ENCODE assay signal across 30 cellular contexts in the genomic region with DNA sequence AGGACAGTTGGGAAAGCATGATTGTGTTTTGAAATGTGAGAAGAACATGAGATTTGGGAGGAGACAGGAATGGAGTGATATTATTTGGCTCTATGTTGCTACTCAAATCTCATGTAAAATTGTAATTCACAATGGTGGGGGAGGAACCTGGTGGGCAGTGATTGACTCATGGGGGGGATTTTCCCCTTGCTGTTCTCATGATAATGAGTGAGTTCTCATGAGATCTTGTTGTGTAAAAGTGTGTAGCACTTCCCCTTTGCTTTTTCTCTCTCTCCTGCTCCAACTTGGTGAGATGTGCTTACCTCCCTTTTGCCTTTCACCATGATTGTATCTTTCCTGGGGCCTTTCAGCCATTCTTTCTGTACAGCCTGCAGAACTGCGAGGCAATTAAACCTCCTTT.
"Had no signal": no experiment of that assay in that cellular context is flagged by ENCODE, and none has a peak within 500 bp of the region (broad histone marks: within the 10 kb centered on the region; RNA-seq: fewer than 3 reads in every experiment).

No MANE protein-coding gene starts in this region.

- DNase-seq: hippocampal formation; kidney glomerular epithelial cell; left cardiac atrium; left lung; lower lobe of right lung; mammary epithelial cell; mesenchymal stem cell; naive thymus-derived CD8-positive, alpha-beta T cell; occipital lobe; right lobe of liver; stimulated activated CD4-positive, alpha-beta T cell treated with anti-CD3 and anti-CD28 coated beads, Interleukin-1b, Interleukin-23, amount 100 ng/mL, for 48 hours; stimulated activated CD4-positive, alpha-beta T cell treated with anti-CD3 and anti-CD28 coated beads, Interleukin-2, amount 100 ng/mL, for 48 hours; stimulated activated CD4-positive, alpha-beta T cell treated with anti-CD3 and anti-CD28 coated beads, Interleukin-4, amount 100 ng/mL, for 4 hours; stimulated activated CD8-positive, alpha-beta memory T cell treated with anti-CD3 and anti-CD28 coated beads, Interleukin-4, amount 100 ng/mL, for 48 hours; stimulated activated naive B cell treated with anti-CD40 and anti-IgM and Interleukin-4, amounts not matched to agents 10 μg/mL and 1 μg/mL and 100 μg/mL, for 72 hours; stimulated activated naive CD8-positive, alpha-beta T cell treated with anti-CD3 and anti-CD28 coated beads, Interleukin-15, Interleukin-2, amounts not matched to agents 100 U/mL and 50 U/mL, for 24 hours; stomach; testis; thyroid gland; transverse colon; upper lobe of right lung had no signal

- H2AFZ ChIP-seq: parathyroid adenoma had no signal

- H3K27me3 Mint-ChIP-seq: naive thymus-derived CD8-positive, alpha-beta T cell; progenitor cell of endocrine pancreas; stimulated activated naive B cell treated with anti-CD40 and anti-IgM and Interleukin-4, amounts not matched to agents 10 μg/mL and 1 μg/mL and 100 μg/mL, for 72 hours had no signal

- H3K36me3 ChIP-seq: left lung, lower lobe of right lung, neural progenitor cell, neutrophil, right atrium auricular region, right lobe of liver, stomach, thyroid gland, transverse colon, upper lobe of right lung had no signal

- H3K27ac ChIP-seq: left lung, lower lobe of right lung, neural progenitor cell, neutrophil, parathyroid adenoma, right atrium auricular region, right lobe of liver, stomach, testis, thyroid gland, transverse colon, upper lobe of right lung had no signal

- H3K4me3 Mint-ChIP-seq: naive thymus-derived CD8-positive, alpha-beta T cell; nephron; neural progenitor cell; stimulated activated naive B cell treated with anti-CD40 and anti-IgM and Interleukin-4, amounts not matched to agents 10 μg/mL and 1 μg/mL and 100 μg/mL, for 72 hours had no signal

- H3K36me3 Mint-ChIP-seq: naive thymus-derived CD8-positive, alpha-beta T cell; neural progenitor cell; stimulated activated naive B cell treated with anti-CD40 and anti-IgM and Interleukin-4, amounts not matched to agents 10 μg/mL and 1 μg/mL and 100 μg/mL, for 72 hours had no signal

- H3K4me3 ChIP-seq: left lung, lower lobe of right lung, neural progenitor cell, right atrium auricular region, right lobe of liver, smooth muscle cell, stomach, testis, thyroid gland, transverse colon, upper lobe of right lung had no signal

- H3K27ac Mint-ChIP-seq: naive thymus-derived CD8-positive, alpha-beta T cell; neural progenitor cell; progenitor cell of endocrine pancreas; stimulated activated naive B cell treated with anti-CD40 and anti-IgM and Interleukin-4, amounts not matched to agents 10 μg/mL and 1 μg/mL and 100 μg/mL, for 72 hours had no signal

- H3K4me1 Mint-ChIP-seq: naive thymus-derived CD8-positive, alpha-beta T cell; nephron; neural progenitor cell; stimulated activated naive B cell treated with anti-CD40 and anti-IgM and Interleukin-4, amounts not matched to agents 10 μg/mL and 1 μg/mL and 100 μg/mL, for 72 hours had no signal

- H3K4me1 ChIP-seq: left lung, lower lobe of right lung, neural progenitor cell, parathyroid adenoma, right atrium auricular region, right lobe of liver, stomach, testis, thyroid gland, transverse colon, upper lobe of right lung had no signal

- H3K9me3 ChIP-seq: neutrophil, right lobe of liver, testis, thyroid gland, transverse colon had no signal

- FAIRE-seq: keratinocyte, urothelium cell line had no signal

- H3K27me3 ChIP-seq: left lung, neural progenitor cell, neutrophil, right atrium auricular region, right lobe of liver, stomach, testis, thyroid gland, transverse colon, upper lobe of right lung had no signal

- ATAC-seq: left cardiac atrium; left lung; lower lobe of right lung; naive thymus-derived CD8-positive, alpha-beta T cell; right lobe of liver; stimulated activated naive CD8-positive, alpha-beta T cell treated with anti-CD3 and anti-CD28 coated beads, Interleukin-15, Interleukin-2, amounts not matched to agents 100 U/mL and 50 U/mL, for 24 hours; upper lobe of right lung had no signal

- H3K9ac ChIP-seq: neural progenitor cell, parathyroid adenoma had no signal

- H3K79me2 ChIP-seq: parathyroid adenoma had no signal

- H3K4me2 ChIP-seq: neural progenitor cell, smooth muscle cell had no signal
